12 cellular contexts compared by ENCODE assay signal in genomic region chr3:112633757-112634156, GRCh38. TPM values are rescaled to one million over a fixed set of nuclear protein-coding genes. Genes with fewer than 3 reads are reported as not detected.
DNase-seq lines count a peak whose midpoint lies in the region; FAIRE-seq and TF ChIP-seq lines count a peak whose summit lies in the region.
"Had no signal": no experiment of that assay in that cellular context is flagged by ENCODE, and none has a peak within 500 bp of the region (broad histone marks: within the 10 kb centered on the region; RNA-seq: fewer than 3 reads in every experiment).

No MANE protein-coding gene starts in this region.

- no peak for DNase-seq in H54 (ENCODE audit: insufficient read length, low spot score)
- peak; percentile 13 for DNase-seq in NCI-H1092 (lab: John Stamatoyannopoulos, UW)
- no peak for DNase-seq in choroid plexus epithelial cell (ENCODE audit: low read depth)
- no peak for DNase-seq in osteoblast (ENCODE audit: insufficient read length, low spot score, missing footprints)
- no peak for DNase-seq in NAMALWA (ENCODE audit: low spot score)
- DNase-seq in activated CD4-positive, alpha-beta T cell treated with anti-CD3 and anti-CD28 coated beads, Interleukin-2, amount 10 ng/mL, durations not matched to agents 24 days and 14 days = no peak
- DNase-seq in NCI-H510A (lab: John Stamatoyannopoulos, UW) = no peak
- DNase-seq: activated CD4-positive, alpha-beta T cell treated with anti-CD3 and anti-CD28 coated beads for 36 hours; activated naive CD4-positive, alpha-beta T cell treated with Interleukin-2 at 50 U/mL for 16 hours; DMS79; mesendoderm had no signal

- H2AFZ ChIP-seq in osteoblast (ENCODE audit: low read length) = no peak overlapping the region

- no peak overlapping the region for H3K27ac Mint-ChIP-seq in activated CD4-positive, alpha-beta T cell treated with anti-CD3 and anti-CD28 coated beads, Interleukin-2, amount 10 ng/mL, durations not matched to agents 24 days and 14 days
- H3K27ac Mint-ChIP-seq: activated CD4-positive, alpha-beta T cell treated with anti-CD3 and anti-CD28 coated beads for 36 hours had no signal

- peaks cover 76% of the 10 kb centered on the region for H3K36me3 ChIP-seq in osteoblast (ENCODE audit: insufficient read depth, low read length)

- no peak for TF ChIP-seq POLR2A in H54 (IDR thresholded peaks at IDR 0.05; ENCODE audit: low read depth, low read length)

- no peaks in the 10 kb centered on the region for H3K9me3 Mint-ChIP-seq in activated CD4-positive, alpha-beta T cell treated with anti-CD3 and anti-CD28 coated beads, Interleukin-2, amount 10 ng/mL, durations not matched to agents 24 days and 14 days

- intact Hi-C loops in activated CD4-positive, alpha-beta T cell treated with anti-CD3 and anti-CD28 coated beads, Interleukin-2, amount 10 ng/mL, durations not matched to agents 24 days and 14 days (cut with micrococcal nuclease) = no loop called here

- H3K4me3 ChIP-seq in choroid plexus epithelial cell (ENCODE audit: low read depth, low read length) (peak overlapping the region; percentile 21), osteoblast (ENCODE audit: insufficient read depth, low read length) (peak overlapping the region; percentile 80)

- FAIRE-seq in H54 (lab: Jason Lieb, UNC) = peak; percentile 27
- FAIRE-seq: colon had no signal

- H3K36me3 Mint-ChIP-seq in activated CD4-positive, alpha-beta T cell treated with anti-CD3 and anti-CD28 coated beads, Interleukin-2, amount 10 ng/mL, durations not matched to agents 24 days and 14 days (ENCODE audit: low read depth) = no peaks in the 10 kb centered on the region

- no peak overlapping the region for H3K4me3 Mint-ChIP-seq in activated CD4-positive, alpha-beta T cell treated with anti-CD3 and anti-CD28 coated beads, Interleukin-2, amount 10 ng/mL, durations not matched to agents 24 days and 14 days
- H3K4me3 Mint-ChIP-seq: activated CD4-positive, alpha-beta T cell treated with anti-CD3 and anti-CD28 coated beads for 36 hours had no signal

- peaks cover 2% of the 10 kb centered on the region for H3K27me3 Mint-ChIP-seq in activated CD4-positive, alpha-beta T cell treated with anti-CD3 and anti-CD28 coated beads, Interleukin-2, amount 10 ng/mL, durations not matched to agents 24 days and 14 days
- H3K27me3 Mint-ChIP-seq: activated CD4-positive, alpha-beta T cell treated with anti-CD3 and anti-CD28 coated beads for 36 hours had no signal

- peaks cover 75% of the 10 kb centered on the region for H3K4me1 ChIP-seq in osteoblast (ENCODE audit: insufficient read depth, low read length)

- peaks cover 89% of the 10 kb centered on the region for H3K79me2 ChIP-seq in osteoblast (ENCODE audit: insufficient read depth, low read length)

- H3K4me2 ChIP-seq in osteoblast (ENCODE audit: insufficient read depth, low read length) = peak overlapping the region; percentile 93

- no peaks in the 10 kb centered on the region for H3K27me3 ChIP-seq in osteoblast (ENCODE audit: insufficient read depth, low read length)

- TF ChIP-seq CTCF in choroid plexus epithelial cell (conservative IDR thresholded peaks at IDR 0.05; ENCODE audit: low read depth, low read length) (no peak), osteoblast (IDR thresholded peaks at IDR 0.05; ENCODE audit: extremely low read depth, low read depth, low read length) (no peak)

- peak overlapping the region; percentile 54 for H3K27ac ChIP-seq in osteoblast (ENCODE audit: low read depth, low read length)

- H3K9me3 ChIP-seq in osteoblast (ENCODE audit: low read depth, low read length) = no peaks in the 10 kb centered on the region

- H3K4me1 Mint-ChIP-seq in activated CD4-positive, alpha-beta T cell treated with anti-CD3 and anti-CD28 coated beads, Interleukin-2, amount 10 ng/mL, durations not matched to agents 24 days and 14 days = peaks cover 15% of the 10 kb centered on the region

- H4K20me1 ChIP-seq in osteoblast (ENCODE audit: insufficient read depth, low read length) = peaks cover 67% of the 10 kb centered on the region

RNA-seq across cellular contexts. Expression of gene CCDC80, which starts 7.2 kb away (rescaled TPM):
- 564 and 657 TPM in 2 replicates for total RNA-seq in osteoblast
- total RNA-seq in activated CD4-positive, alpha-beta T cell treated with anti-CD3 and anti-CD28 coated beads, Interleukin-2, amount 10 ng/mL, durations not matched to agents 24 days and 14 days = not detected in 2 replicates
- total RNA-seq: activated CD4-positive, alpha-beta T cell treated with anti-CD3 and anti-CD28 coated beads for 36 hours had no signal

Comparison
In these comparisons a context has a peak if more than half of its experiments do, and no peak if none do; other contexts are left out.
1. RNA of gene CCDC80, which starts 7.2 kb away (total RNA-seq): 564 to 657 TPM in osteoblast; not detected in activated CD4-positive, alpha-beta T cell treated with anti-CD3 and anti-CD28 coated beads, Interleukin-2, amount 10 ng/mL, durations not matched to agents 24 days and 14 days; every median in the first group is over 100 times any median in the second.